ENCODE assay signal across 8 cellular contexts in the genomic region with DNA sequence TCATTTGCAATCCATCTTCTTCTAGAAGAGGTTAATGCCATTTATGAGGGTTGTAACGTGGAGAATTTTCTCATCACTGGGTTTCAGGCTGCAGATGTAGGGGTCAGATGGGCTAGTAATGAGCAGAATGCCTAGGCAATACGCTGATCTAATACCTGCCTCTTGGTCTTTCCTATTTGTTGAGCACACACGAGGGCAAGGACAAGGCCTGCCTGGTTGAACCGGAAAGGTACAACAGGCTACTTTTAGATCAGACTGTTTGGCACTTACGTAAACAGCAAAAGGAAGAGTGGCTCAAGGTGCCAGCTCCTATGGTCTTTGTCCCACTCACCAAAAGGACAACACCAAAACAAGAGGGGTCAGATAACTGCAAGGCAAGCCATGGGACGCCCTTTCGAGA.
"Had no signal": no experiment of that assay in that cellular context is flagged by ENCODE, and none has a peak within 500 bp of the region (broad histone marks: within the 10 kb centered on the region; RNA-seq: fewer than 3 reads in every experiment).

No MANE protein-coding gene starts in this region.

- FAIRE-seq: K562 had no signal

- H3K27ac Mint-ChIP-seq: HFFc6 had no signal

- H3K4me3 ChIP-seq: GM23248, HAP-1, K562 had no signal

- ATAC-seq: HCT116, K562 had no signal

- H3K36me3 ChIP-seq: HAP-1 had no signal

- H3K4me3 Mint-ChIP-seq: HFFc6 had no signal

- DNase-seq: GM23248, GOT3, H7, HFFc6, IMR-90 had no signal

- H3K9me3 Mint-ChIP-seq: HFFc6 had no signal
